In genomic region chr14:97412933-97413574, GRCh38 we compare ENCODE assay signal across 12 cellular contexts.
DNase-seq lines count a peak whose midpoint lies in the region; ATAC-seq and TF ChIP-seq lines count a peak whose summit lies in the region.
"Had no signal": no experiment of that assay in that cellular context is flagged by ENCODE, and none has a peak within 500 bp of the region (broad histone marks: within the 10 kb centered on the region; RNA-seq: fewer than 3 reads in every experiment).

No MANE protein-coding gene starts in this region.

- H3K4me3 ChIP-seq in GM06990 (replicated peaks; ENCODE audit: low read depth, low read length) (peak overlapping the region; percentile 17; the same call in 1 of the 2 replicates), SK-N-MC (peak overlapping the region; percentile 85), iPS-11a (ENCODE audit: low read depth, low read length) (peak overlapping the region; percentile 20)

- H3K27ac ChIP-seq in SK-N-MC = peak overlapping the region; percentile 89
- H3K27ac ChIP-seq: C4-2B had no signal

- H3K36me3 ChIP-seq in GM06990 (ENCODE audit: control insufficient read depth, insufficient read depth, low read length) (no peaks in the 10 kb centered on the region), SK-N-MC (ENCODE audit: insufficient read depth, low read length) (no peaks in the 10 kb centered on the region)

- H3K27me3 ChIP-seq in GM06990 (replicated peaks; ENCODE audit: control insufficient read depth, insufficient read depth, low read length) = no peaks in the 10 kb centered on the region

- TF ChIP-seq CTCF in GM06990 (IDR thresholded peaks at IDR 0.05; ENCODE audit: insufficient read depth, low read length, poor library complexity, severe bottlenecking) = no peak

- H3K9me3 ChIP-seq in SK-N-MC (ENCODE audit: low read depth, low read length) = no peaks in the 10 kb centered on the region

- ATAC-seq in HG03469 (IDR thresholded peaks at IDR 0.05; ENCODE audit: unreplicated experiment) = no peak

- peak overlapping the region; percentile 77 for H3K9ac ChIP-seq in SK-N-MC (ENCODE audit: insufficient read length)

- DNase-seq in GM06990 (ENCODE audit: extremely low read depth, insufficient read length) (no peak), SK-N-MC (ENCODE audit: low read depth, low spot score) (no peak), retina (peak; percentile 77), dedifferentiated amniotic fluid mesenchymal stem cell (ENCODE audit: extremely low spot score) (no peak), MV-4-11 (lab: John Stamatoyannopoulos, UW) (no peak), NCI-H748 treated with DMSO at 0.1 percent for 48 hours (lab: John Stamatoyannopoulos, UW) (no peak)
- DNase-seq: activated naive CD8-positive, alpha-beta T cell treated with anti-CD3 and anti-CD28 coated beads for 36 hours; NCI-H1105; NCI-H345 had no signal

Comparison
In these comparisons a context has a peak if more than half of its experiments do, and no peak if none do; other contexts are left out.
1. H3K4me3 ChIP-seq: peak in every context shown above with its lines; median percentile 85 in SK-N-MC; 20 in iPS-11a; 17 in GM06990.